Comparison of ENCODE assay signal across 8 cellular contexts in genomic region chr2:1162768-1163584, GRCh38.
A peak's percentile ranks its signal among the peaks of the same experiment; 100 is the strongest.
DNase-seq lines count a peak whose midpoint lies in the region; ATAC-seq lines count a peak whose summit lies in the region.

No MANE protein-coding gene starts in this region.

- H3K9me3 Mint-ChIP-seq in activated CD4-positive, alpha-beta T cell treated with anti-CD3 and anti-CD28 coated beads, Interleukin-2, amount 10 ng/mL, durations not matched to agents 7 days and 5 days, result peaks cover 34% of the 10 kb centered on the region

- H3K36me3 Mint-ChIP-seq in activated CD4-positive, alpha-beta T cell treated with anti-CD3 and anti-CD28 coated beads, Interleukin-2, amount 10 ng/mL, durations not matched to agents 7 days and 5 days (ENCODE audit: low read depth), result peaks cover 16% of the 10 kb centered on the region

- no peak overlapping the region for H3K4me3 Mint-ChIP-seq in activated CD4-positive, alpha-beta T cell treated with anti-CD3 and anti-CD28 coated beads, Interleukin-2, amount 10 ng/mL, durations not matched to agents 7 days and 5 days

- no peaks in the 10 kb centered on the region for H3K27me3 Mint-ChIP-seq in activated CD4-positive, alpha-beta T cell treated with anti-CD3 and anti-CD28 coated beads, Interleukin-2, amount 10 ng/mL, durations not matched to agents 7 days and 5 days

- peak; percentile 33 for DNase-seq in activated CD4-positive, alpha-beta T cell treated with anti-CD3 and anti-CD28 coated beads, Interleukin-2, amount 10 ng/mL, durations not matched to agents 7 days and 5 days
- DNase-seq in glomerular visceral epithelial cell (ENCODE audit: extremely low spot score), result peak; percentile 52
- DNase-seq in stimulated activated CD8-positive, alpha-beta memory T cell treated with anti-CD3 and anti-CD28 coated beads, Interleukin-7, amount 100 ng/mL, for 24 hours (ENCODE audit: low read depth), result peak; percentile 3
- DNase-seq in anterior cingulate cortex (lab: John Stamatoyannopoulos, UW), result no peak
- DNase-seq in NCI-H2107 (lab: John Stamatoyannopoulos, UW), result no peak

- CTCF ChIA-PET in activated CD4-positive, alpha-beta T cell treated with anti-CD3 and anti-CD28 coated beads, Interleukin-2, amount 10 ng/mL, durations not matched to agents 7 days and 5 days (lab: Charles Lee), result no interaction called here

- peaks cover 22% of the 10 kb centered on the region for H3K4me1 Mint-ChIP-seq in activated CD4-positive, alpha-beta T cell treated with anti-CD3 and anti-CD28 coated beads, Interleukin-2, amount 10 ng/mL, durations not matched to agents 7 days and 5 days

- peak; percentile 43 for ATAC-seq in HG03175 (IDR thresholded peaks at IDR 0.05; ENCODE audit: unreplicated experiment)
- no peak for ATAC-seq in GM21423 (IDR thresholded peaks at IDR 0.05; ENCODE audit: unreplicated experiment)
- ATAC-seq in GM18517 (IDR thresholded peaks at IDR 0.05; ENCODE audit: unreplicated experiment), result no peak

- H3K27ac Mint-ChIP-seq in activated CD4-positive, alpha-beta T cell treated with anti-CD3 and anti-CD28 coated beads, Interleukin-2, amount 10 ng/mL, durations not matched to agents 7 days and 5 days, result peak overlapping the region; percentile 91

- POLR2A ChIA-PET in activated CD4-positive, alpha-beta T cell treated with anti-CD3 and anti-CD28 coated beads, Interleukin-2, amount 10 ng/mL, durations not matched to agents 7 days and 5 days (lab: Charles Lee), result no interaction called here

Comparison
In these comparisons a context has a peak if more than half of its experiments do, and no peak if none do; other contexts are left out.
1. DNase-seq: peak in activated CD4-positive, alpha-beta T cell treated with anti-CD3 and anti-CD28 coated beads, Interleukin-2, amount 10 ng/mL, durations not matched to agents 7 days and 5 days (single experiment), glomerular visceral epithelial cell (single experiment) and stimulated activated CD8-positive, alpha-beta memory T cell treated with anti-CD3 and anti-CD28 coated beads, Interleukin-7, amount 100 ng/mL, for 24 hours (single experiment); none in anterior cingulate cortex (0 of 58) and NCI-H2107 (single experiment).